9 cellular contexts compared by ENCODE assay signal in the genomic region with DNA sequence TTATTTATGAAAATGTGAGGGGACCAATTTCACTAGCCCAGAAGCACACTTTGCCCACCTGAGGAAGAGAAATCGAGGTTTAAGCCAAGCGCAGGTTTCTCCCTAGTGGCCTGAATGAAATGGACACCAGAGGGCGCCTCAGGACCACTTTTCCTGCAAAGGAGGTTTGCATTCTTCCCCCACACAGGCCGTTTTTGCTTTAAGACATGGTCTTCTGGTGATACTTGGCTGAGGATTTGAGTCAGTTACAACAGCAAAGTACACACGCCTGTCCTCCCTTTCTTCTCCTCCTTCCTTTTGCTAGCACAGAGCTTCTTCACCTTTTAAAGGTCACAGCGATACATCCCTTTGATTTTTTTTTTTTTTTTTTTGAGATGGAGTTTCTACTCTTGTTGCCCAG. TPM values are rescaled to one million over a fixed set of nuclear protein-coding genes. Genes with fewer than 3 reads are reported as not detected.
A peak's percentile ranks its signal among the peaks of the same experiment; 100 is the strongest.
DNase-seq lines count a peak whose midpoint lies in the region; ATAC-seq, FAIRE-seq and TF ChIP-seq lines count a peak whose summit lies in the region.
"Had no signal": no experiment of that assay in that cellular context is flagged by ENCODE, and none has a peak within 500 bp of the region (broad histone marks: within the 10 kb centered on the region; RNA-seq: fewer than 3 reads in every experiment).

No MANE protein-coding gene starts in this region.

- H3K27me3 ChIP-seq in PC-3 (ENCODE audit: low read length): no peaks in the 10 kb centered on the region

- H3K27ac ChIP-seq in PC-3 (ENCODE audit: low read length): no peak overlapping the region

- no peak overlapping the region for H3K4me3 ChIP-seq in Jurkat, Clone E6-1 (ENCODE audit: low read length)
- H3K4me3 ChIP-seq in PC-3 (ENCODE audit: low read length) (no peak overlapping the region), fibroblast of mammary gland (ENCODE audit: control insufficient read depth, low read depth, low read length) (no peak overlapping the region)

- H3K4me1 ChIP-seq in PC-3 (ENCODE audit: insufficient read depth, low read length): no peaks in the 10 kb centered on the region

- no peak overlapping the region for H3K9ac ChIP-seq in PC-3 (ENCODE audit: low read length)

- peak; percentile 92 for TF ChIP-seq CTCF in D721Med (IDR thresholded peaks at IDR 0.05; ENCODE audit: insufficient read depth, missing control alignments)
- TF ChIP-seq CTCF in PC-3 (conservative IDR thresholded peaks at IDR 0.05; ENCODE audit: low read depth, low read length): peak; percentile 96
- peak; percentile 97 for TF ChIP-seq CTCF in fibroblast of mammary gland (conservative IDR thresholded peaks at IDR 0.05; ENCODE audit: control insufficient read depth, insufficient read depth, low read depth, low read length)
- TF ChIP-seq CTCF in neural crest cell (conservative IDR thresholded peaks at IDR 0.05): peak; percentile 92

- H3K4me3 Mint-ChIP-seq in activated T-cell treated with anti-CD3 and anti-CD28 coated beads, Interleukin-2, amount 50 U/mL, for 4 hours: no peak overlapping the region
- no peak overlapping the region for H3K4me3 Mint-ChIP-seq in neural crest cell
- H3K4me3 Mint-ChIP-seq: activated naive CD8-positive, alpha-beta T cell had no signal

- peak; percentile 50 for DNase-seq in D721Med (ENCODE audit: insufficient read length, low spot score)
- peak; percentile 74 for DNase-seq in Jurkat, Clone E6-1 (ENCODE audit: low read depth, low spot score)
- peak; percentile 89 for DNase-seq in PC-3
- DNase-seq in activated T-cell treated with anti-CD3 and anti-CD28 coated beads, Interleukin-2, amount 50 U/mL, for 4 hours: peak; percentile 79
- DNase-seq in fibroblast of mammary gland (ENCODE audit: low read depth): peak; percentile 80
- DNase-seq in neural crest cell (ENCODE audit: low read depth, low spot score): peak; percentile 90
- DNase-seq in stimulated activated naive CD8-positive, alpha-beta T cell treated with anti-CD3 and anti-CD28 coated beads, Interleukin-15, Interleukin-2, amounts not matched to agents 100 U/mL and 50 U/mL, for 24 hours: peak; percentile 86

- peaks cover 4% of the 10 kb centered on the region for H3K4me1 Mint-ChIP-seq in activated T-cell treated with anti-CD3 and anti-CD28 coated beads, Interleukin-2, amount 50 U/mL, for 4 hours (ENCODE audit: low read depth)
- peaks cover 5% of the 10 kb centered on the region for H3K4me1 Mint-ChIP-seq in neural crest cell

- CTCF ChIA-PET in PC-3 (lab: Charles Lee): interaction anchor here (0.8 kb wide), 1 partner anchor 14 kb away, joined by 15 read pairs; no protein-coding TSS in a partner anchor

- H3K9me3 Mint-ChIP-seq in activated T-cell treated with anti-CD3 and anti-CD28 coated beads, Interleukin-2, amount 50 U/mL, for 4 hours: no peaks in the 10 kb centered on the region
- no peaks in the 10 kb centered on the region for H3K9me3 Mint-ChIP-seq in neural crest cell

- H3K9me2 ChIP-seq in PC-3 (replicated peaks; ENCODE audit: low read length): no peaks in the 10 kb centered on the region

- no peaks in the 10 kb centered on the region for H3F3A ChIP-seq in PC-3 (ENCODE audit: low read length, unreplicated experiment)

- H3K36me3 Mint-ChIP-seq in activated T-cell treated with anti-CD3 and anti-CD28 coated beads, Interleukin-2, amount 50 U/mL, for 4 hours (ENCODE audit: insufficient read depth): peaks cover 5% of the 10 kb centered on the region
- H3K36me3 Mint-ChIP-seq in neural crest cell (ENCODE audit: low read depth): peaks cover 5% of the 10 kb centered on the region

- H3K27me3 Mint-ChIP-seq in activated T-cell treated with anti-CD3 and anti-CD28 coated beads, Interleukin-2, amount 50 U/mL, for 4 hours (ENCODE audit: low read depth): peaks cover 3% of the 10 kb centered on the region
- no peaks in the 10 kb centered on the region for H3K27me3 Mint-ChIP-seq in neural crest cell (ENCODE audit: low read depth)
- H3K27me3 Mint-ChIP-seq: activated naive CD8-positive, alpha-beta T cell had no signal

- H3K27ac Mint-ChIP-seq in neural crest cell (ENCODE audit: unreplicated experiment): no peak overlapping the region
- H3K27ac Mint-ChIP-seq: activated naive CD8-positive, alpha-beta T cell had no signal

- H3K4me2 ChIP-seq in PC-3 (ENCODE audit: low read length): no peak overlapping the region

- no peaks in the 10 kb centered on the region for H3K9me3 ChIP-seq in PC-3 (ENCODE audit: low read length)

- intact Hi-C loops in PC-3 (cut with micrococcal nuclease): loop anchor here (1.0 to 10.0 kb wide), 4 partner anchors 57 to 577 kb away; no protein-coding TSS in a partner anchor

- H2AFZ ChIP-seq in PC-3 (ENCODE audit: low read length): no peak overlapping the region

- peaks cover 8% of the 10 kb centered on the region for H3K36me3 ChIP-seq in PC-3 (ENCODE audit: low read depth, low read length)

- no peaks in the 10 kb centered on the region for H3K79me2 ChIP-seq in PC-3 (ENCODE audit: low read length)

- no peaks in the 10 kb centered on the region for H4K20me1 ChIP-seq in PC-3 (ENCODE audit: low read length)

- BruUV-seq in PC-3 (replicated peaks; lab: Mats Ljungman, UMichigan): no TSS peak

- POLR2A ChIA-PET in PC-3 (lab: Charles Lee; ENCODE audit: unreplicated experiment): no interaction called here

- peak; percentile 74 for ATAC-seq in PC-3
- ATAC-seq in activated T-cell treated with anti-CD3 and anti-CD28 coated beads, Interleukin-2, amount 50 U/mL, for 4 hours: peak; percentile 73 to 77
- ATAC-seq in stimulated activated naive CD8-positive, alpha-beta T cell treated with anti-CD3 and anti-CD28 coated beads, Interleukin-15, Interleukin-2, amounts not matched to agents 100 U/mL and 50 U/mL, for 24 hours: peak; percentile 47
- ATAC-seq in HG03175 (IDR thresholded peaks at IDR 0.05; ENCODE audit: unreplicated experiment): no peak

- FAIRE-seq in D721Med (lab: Jason Lieb, UNC): no peak

RNA-seq across cellular contexts. Expression of a gene that starts 5.4 kb away (rescaled TPM):
- not detected for polyA plus RNA-seq in Jurkat, Clone E6-1 (2012; ENCODE audit: insufficient read depth, insufficient read length)
- total RNA-seq in PC-3 (2014; rRNA removed) (not detected in 2 replicates), neural crest cell (not detected in 2 replicates)
- not detected for total RNA-seq in activated T-cell treated with anti-CD3 and anti-CD28 coated beads, Interleukin-2, amount 50 U/mL, for 4 hours

RNA-seq across cellular contexts. Expression of a gene that starts 35.9 kb away (rescaled TPM):
- polyA plus RNA-seq in Jurkat, Clone E6-1 (2012; ENCODE audit: insufficient read depth, insufficient read length): 6.5 TPM
- total RNA-seq in PC-3 (2014; rRNA removed) (9.7 and 9.9 TPM in 2 replicates), neural crest cell (23.3 and 23.5 TPM in 2 replicates)
- 1 to 10 TPM; 6.1 to 8.2 (median 7.2) TPM for total RNA-seq in activated T-cell treated with anti-CD3 and anti-CD28 coated beads, Interleukin-2, amount 50 U/mL, for 4 hours
